Comparison of ENCODE assay signal across 1 cellular context in the genomic region with DNA sequence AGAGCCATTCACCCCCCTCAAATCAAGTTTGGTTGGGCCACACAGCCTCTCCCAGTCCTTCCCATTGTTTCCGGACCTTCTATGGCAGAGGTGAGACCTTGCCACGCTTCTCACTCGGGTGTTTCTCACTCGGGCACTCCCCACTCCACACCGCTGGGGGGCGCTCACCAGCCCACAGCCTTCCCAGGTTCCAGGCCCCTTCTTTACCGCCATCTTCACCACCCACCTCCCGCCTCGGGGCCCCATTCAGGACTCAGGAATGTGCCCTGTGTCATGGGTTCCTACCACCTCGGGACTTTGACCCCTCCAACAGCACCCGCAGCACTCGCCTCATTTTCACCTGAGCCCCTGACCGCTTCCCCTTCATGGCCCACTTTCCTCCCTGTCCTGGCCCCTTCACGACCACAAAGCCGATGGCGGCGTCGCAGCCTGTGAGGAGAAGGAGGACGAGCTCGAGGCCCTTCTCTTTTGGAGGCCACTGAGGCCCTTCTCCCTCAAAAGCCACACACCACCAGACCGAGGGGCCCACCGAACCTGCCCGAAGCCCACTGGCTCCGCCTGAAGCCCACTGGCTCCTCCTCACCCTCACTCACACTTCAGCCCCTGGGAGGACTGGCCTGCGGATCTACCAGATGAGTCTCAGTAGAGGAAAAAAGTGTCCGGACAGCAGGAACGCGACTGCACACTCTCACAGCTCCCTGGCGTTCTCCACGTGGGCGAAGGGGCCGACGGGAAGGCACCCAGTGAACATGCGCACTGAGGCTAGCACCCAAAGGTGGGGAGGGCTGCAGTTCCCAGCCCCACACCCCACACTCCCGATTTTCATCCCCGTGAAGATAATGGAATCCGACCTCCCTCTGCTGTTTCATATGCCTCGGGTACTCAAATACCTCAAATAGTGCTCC.
A peak's percentile ranks its signal among the peaks of the same experiment; 100 is the strongest.
TF ChIP-seq lines count a peak whose summit lies in the region.

A gene with protein sequence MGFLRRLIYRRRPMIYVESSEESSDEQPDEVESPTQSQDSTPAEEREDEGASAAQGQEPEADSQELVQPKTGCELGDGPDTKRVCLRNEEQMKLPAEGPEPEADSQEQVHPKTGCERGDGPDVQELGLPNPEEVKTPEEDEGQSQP (minus strand): TSS at position 709 of the 905 bp plus-strand sequence. CDS start 1,214 bp downstream, outside the sequence.

TF ChIP-seq in K562, 482 proteins besides CTCF, POLR2A, EP300 and RAD21 (continued from another document):
- TF ChIP-seq, protein P1, sequence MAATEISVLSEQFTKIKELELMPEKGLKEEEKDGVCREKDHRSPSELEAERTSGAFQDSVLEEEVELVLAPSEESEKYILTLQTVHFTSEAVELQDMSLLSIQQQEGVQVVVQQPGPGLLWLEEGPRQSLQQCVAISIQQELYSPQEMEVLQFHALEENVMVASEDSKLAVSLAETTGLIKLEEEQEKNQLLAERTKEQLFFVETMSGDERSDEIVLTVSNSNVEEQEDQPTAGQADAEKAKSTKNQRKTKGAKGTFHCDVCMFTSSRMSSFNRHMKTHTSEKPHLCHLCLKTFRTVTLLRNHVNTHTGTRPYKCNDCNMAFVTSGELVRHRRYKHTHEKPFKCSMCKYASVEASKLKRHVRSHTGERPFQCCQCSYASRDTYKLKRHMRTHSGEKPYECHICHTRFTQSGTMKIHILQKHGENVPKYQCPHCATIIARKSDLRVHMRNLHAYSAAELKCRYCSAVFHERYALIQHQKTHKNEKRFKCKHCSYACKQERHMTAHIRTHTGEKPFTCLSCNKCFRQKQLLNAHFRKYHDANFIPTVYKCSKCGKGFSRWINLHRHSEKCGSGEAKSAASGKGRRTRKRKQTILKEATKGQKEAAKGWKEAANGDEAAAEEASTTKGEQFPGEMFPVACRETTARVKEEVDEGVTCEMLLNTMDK (IDR thresholded peaks at IDR 0.05; ENCODE audit: borderline replicate concordance, insufficient read depth, low read depth, low read length, poor library complexity, severe bottlenecking) = peak; percentile 37
- peak; percentile 54 for TF ChIP-seq RBFOX2 (IDR thresholded peaks at IDR 0.05; ENCODE audit: low read depth, low read length)
- TF ChIP-seq, protein P2, sequence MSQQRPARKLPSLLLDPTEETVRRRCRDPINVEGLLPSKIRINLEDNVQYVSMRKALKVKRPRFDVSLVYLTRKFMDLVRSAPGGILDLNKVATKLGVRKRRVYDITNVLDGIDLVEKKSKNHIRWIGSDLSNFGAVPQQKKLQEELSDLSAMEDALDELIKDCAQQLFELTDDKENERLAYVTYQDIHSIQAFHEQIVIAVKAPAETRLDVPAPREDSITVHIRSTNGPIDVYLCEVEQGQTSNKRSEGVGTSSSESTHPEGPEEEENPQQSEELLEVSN (IDR thresholded peaks at IDR 0.05; ENCODE audit: borderline replicate concordance in 1 of 2, extremely low read depth in 1 of 2, insufficient read depth in 1 of 2, insufficient read length in 1 of 2, low read depth in 1 of 2, low read length in 1 of 2, poor library complexity in 1 of 2, severe bottlenecking in 1 of 2) = peak; percentile 31 to 48
- TF ChIP-seq ESRRA (IDR thresholded peaks at IDR 0.05; ENCODE audit: borderline replicate concordance, low read depth) = no peak
- TF ChIP-seq L3MBTL2 (IDR thresholded peaks at IDR 0.05) = peak; percentile 84
- peak; percentile 77; the same call in 1 of the 2 replicates for TF ChIP-seq SAFB (IDR thresholded peaks at IDR 0.05; ENCODE audit: borderline replicate concordance, low read depth, low read length)
- no peak for TF ChIP-seq HIVEP1 (CRISPR knock-in tag; IDR thresholded peaks at IDR 0.05)
- no peak for TF ChIP-seq COPS2 (conservative IDR thresholded peaks at IDR 0.05)
- TF ChIP-seq POLR2G (IDR thresholded peaks at IDR 0.05; ENCODE audit: low read depth, low read length) = peak; percentile 43
- TF ChIP-seq SETDB1 (IDR thresholded peaks at IDR 0.05; ENCODE audit: low read length) = no peak
- TF ChIP-seq, protein P3, sequence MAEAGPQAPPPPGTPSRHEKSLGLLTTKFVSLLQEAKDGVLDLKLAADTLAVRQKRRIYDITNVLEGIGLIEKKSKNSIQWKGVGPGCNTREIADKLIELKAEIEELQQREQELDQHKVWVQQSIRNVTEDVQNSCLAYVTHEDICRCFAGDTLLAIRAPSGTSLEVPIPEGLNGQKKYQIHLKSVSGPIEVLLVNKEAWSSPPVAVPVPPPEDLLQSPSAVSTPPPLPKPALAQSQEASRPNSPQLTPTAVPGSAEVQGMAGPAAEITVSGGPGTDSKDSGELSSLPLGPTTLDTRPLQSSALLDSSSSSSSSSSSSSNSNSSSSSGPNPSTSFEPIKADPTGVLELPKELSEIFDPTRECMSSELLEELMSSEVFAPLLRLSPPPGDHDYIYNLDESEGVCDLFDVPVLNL (CRISPR knock-in tag; IDR thresholded peaks at IDR 0.05; ENCODE audit: low read depth) = no peak
- TF ChIP-seq, protein P4, sequence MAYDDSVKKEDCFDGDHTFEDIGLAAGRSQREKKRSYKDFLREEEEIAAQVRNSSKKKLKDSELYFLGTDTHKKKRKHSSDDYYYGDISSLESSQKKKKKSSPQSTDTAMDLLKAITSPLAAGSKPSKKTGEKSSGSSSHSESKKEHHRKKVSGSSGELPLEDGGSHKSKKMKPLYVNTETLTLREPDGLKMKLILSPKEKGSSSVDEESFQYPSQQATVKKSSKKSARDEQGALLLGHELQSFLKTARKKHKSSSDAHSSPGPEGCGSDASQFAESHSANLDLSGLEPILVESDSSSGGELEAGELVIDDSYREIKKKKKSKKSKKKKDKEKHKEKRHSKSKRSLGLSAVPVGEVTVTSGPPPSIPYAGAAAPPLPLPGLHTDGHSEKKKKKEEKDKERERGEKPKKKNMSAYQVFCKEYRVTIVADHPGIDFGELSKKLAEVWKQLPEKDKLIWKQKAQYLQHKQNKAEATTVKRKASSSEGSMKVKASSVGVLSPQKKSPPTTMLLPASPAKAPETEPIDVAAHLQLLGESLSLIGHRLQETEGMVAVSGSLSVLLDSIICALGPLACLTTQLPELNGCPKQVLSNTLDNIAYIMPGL (CRISPR knock-in tag; IDR thresholded peaks at IDR 0.05) = no peak
- 0 out of 4 replicates have a peak, but pooled peaks of 1 of the 2 experiments have one; percentile 38 for TF ChIP-seq HDAC1 (IDR thresholded peaks at IDR 0.05)
- no peak for TF ChIP-seq MEIS2 (IDR thresholded peaks at IDR 0.05; ENCODE audit: partially characterized antibody)
- peak in 1 of 3 experiments; percentile 25 for TF ChIP-seq YY1 (IDR thresholded peaks at IDR 0.05; ENCODE audit: borderline replicate concordance in 1 of 3, control insufficient read depth in 1 of 3, extremely low read depth in 1 of 3, insufficient read depth in 3 of 3, insufficient read length in 1 of 3, insufficient replicate concordance in 2 of 3, low read depth in 1 of 3, low read length in 2 of 3)
- TF ChIP-seq CSDE1 (IDR thresholded peaks at IDR 0.05) = no peak
- TF ChIP-seq DIDO1 (tag; IDR thresholded peaks at IDR 0.05; ENCODE audit: low read depth) = no peak
- TF ChIP-seq, protein P5, sequence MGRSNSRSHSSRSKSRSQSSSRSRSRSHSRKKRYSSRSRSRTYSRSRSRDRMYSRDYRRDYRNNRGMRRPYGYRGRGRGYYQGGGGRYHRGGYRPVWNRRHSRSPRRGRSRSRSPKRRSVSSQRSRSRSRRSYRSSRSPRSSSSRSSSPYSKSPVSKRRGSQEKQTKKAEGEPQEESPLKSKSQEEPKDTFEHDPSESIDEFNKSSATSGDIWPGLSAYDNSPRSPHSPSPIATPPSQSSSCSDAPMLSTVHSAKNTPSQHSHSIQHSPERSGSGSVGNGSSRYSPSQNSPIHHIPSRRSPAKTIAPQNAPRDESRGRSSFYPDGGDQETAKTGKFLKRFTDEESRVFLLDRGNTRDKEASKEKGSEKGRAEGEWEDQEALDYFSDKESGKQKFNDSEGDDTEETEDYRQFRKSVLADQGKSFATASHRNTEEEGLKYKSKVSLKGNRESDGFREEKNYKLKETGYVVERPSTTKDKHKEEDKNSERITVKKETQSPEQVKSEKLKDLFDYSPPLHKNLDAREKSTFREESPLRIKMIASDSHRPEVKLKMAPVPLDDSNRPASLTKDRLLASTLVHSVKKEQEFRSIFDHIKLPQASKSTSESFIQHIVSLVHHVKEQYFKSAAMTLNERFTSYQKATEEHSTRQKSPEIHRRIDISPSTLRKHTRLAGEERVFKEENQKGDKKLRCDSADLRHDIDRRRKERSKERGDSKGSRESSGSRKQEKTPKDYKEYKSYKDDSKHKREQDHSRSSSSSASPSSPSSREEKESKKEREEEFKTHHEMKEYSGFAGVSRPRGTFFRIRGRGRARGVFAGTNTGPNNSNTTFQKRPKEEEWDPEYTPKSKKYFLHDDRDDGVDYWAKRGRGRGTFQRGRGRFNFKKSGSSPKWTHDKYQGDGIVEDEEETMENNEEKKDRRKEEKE (IDR thresholded peaks at IDR 0.05; ENCODE audit: borderline replicate concordance in 1 of 2, control insufficient read depth in 1 of 2, low read depth in 2 of 2, low read length in 1 of 2) = no peak
- TF ChIP-seq, protein P6, sequence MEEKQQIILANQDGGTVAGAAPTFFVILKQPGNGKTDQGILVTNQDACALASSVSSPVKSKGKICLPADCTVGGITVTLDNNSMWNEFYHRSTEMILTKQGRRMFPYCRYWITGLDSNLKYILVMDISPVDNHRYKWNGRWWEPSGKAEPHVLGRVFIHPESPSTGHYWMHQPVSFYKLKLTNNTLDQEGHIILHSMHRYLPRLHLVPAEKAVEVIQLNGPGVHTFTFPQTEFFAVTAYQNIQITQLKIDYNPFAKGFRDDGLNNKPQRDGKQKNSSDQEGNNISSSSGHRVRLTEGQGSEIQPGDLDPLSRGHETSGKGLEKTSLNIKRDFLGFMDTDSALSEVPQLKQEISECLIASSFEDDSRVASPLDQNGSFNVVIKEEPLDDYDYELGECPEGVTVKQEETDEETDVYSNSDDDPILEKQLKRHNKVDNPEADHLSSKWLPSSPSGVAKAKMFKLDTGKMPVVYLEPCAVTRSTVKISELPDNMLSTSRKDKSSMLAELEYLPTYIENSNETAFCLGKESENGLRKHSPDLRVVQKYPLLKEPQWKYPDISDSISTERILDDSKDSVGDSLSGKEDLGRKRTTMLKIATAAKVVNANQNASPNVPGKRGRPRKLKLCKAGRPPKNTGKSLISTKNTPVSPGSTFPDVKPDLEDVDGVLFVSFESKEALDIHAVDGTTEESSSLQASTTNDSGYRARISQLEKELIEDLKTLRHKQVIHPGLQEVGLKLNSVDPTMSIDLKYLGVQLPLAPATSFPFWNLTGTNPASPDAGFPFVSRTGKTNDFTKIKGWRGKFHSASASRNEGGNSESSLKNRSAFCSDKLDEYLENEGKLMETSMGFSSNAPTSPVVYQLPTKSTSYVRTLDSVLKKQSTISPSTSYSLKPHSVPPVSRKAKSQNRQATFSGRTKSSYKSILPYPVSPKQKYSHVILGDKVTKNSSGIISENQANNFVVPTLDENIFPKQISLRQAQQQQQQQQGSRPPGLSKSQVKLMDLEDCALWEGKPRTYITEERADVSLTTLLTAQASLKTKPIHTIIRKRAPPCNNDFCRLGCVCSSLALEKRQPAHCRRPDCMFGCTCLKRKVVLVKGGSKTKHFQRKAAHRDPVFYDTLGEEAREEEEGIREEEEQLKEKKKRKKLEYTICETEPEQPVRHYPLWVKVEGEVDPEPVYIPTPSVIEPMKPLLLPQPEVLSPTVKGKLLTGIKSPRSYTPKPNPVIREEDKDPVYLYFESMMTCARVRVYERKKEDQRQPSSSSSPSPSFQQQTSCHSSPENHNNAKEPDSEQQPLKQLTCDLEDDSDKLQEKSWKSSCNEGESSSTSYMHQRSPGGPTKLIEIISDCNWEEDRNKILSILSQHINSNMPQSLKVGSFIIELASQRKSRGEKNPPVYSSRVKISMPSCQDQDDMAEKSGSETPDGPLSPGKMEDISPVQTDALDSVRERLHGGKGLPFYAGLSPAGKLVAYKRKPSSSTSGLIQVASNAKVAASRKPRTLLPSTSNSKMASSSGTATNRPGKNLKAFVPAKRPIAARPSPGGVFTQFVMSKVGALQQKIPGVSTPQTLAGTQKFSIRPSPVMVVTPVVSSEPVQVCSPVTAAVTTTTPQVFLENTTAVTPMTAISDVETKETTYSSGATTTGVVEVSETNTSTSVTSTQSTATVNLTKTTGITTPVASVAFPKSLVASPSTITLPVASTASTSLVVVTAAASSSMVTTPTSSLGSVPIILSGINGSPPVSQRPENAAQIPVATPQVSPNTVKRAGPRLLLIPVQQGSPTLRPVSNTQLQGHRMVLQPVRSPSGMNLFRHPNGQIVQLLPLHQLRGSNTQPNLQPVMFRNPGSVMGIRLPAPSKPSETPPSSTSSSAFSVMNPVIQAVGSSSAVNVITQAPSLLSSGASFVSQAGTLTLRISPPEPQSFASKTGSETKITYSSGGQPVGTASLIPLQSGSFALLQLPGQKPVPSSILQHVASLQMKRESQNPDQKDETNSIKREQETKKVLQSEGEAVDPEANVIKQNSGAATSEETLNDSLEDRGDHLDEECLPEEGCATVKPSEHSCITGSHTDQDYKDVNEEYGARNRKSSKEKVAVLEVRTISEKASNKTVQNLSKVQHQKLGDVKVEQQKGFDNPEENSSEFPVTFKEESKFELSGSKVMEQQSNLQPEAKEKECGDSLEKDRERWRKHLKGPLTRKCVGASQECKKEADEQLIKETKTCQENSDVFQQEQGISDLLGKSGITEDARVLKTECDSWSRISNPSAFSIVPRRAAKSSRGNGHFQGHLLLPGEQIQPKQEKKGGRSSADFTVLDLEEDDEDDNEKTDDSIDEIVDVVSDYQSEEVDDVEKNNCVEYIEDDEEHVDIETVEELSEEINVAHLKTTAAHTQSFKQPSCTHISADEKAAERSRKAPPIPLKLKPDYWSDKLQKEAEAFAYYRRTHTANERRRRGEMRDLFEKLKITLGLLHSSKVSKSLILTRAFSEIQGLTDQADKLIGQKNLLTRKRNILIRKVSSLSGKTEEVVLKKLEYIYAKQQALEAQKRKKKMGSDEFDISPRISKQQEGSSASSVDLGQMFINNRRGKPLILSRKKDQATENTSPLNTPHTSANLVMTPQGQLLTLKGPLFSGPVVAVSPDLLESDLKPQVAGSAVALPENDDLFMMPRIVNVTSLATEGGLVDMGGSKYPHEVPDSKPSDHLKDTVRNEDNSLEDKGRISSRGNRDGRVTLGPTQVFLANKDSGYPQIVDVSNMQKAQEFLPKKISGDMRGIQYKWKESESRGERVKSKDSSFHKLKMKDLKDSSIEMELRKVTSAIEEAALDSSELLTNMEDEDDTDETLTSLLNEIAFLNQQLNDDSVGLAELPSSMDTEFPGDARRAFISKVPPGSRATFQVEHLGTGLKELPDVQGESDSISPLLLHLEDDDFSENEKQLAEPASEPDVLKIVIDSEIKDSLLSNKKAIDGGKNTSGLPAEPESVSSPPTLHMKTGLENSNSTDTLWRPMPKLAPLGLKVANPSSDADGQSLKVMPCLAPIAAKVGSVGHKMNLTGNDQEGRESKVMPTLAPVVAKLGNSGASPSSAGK (IDR thresholded peaks at IDR 0.05) = peak; percentile 84
- TF ChIP-seq NRF1 (conservative IDR thresholded peaks at IDR 0.05 in 1 of 2, IDR thresholded peaks at IDR 0.05 in 1 of 2) = peak; percentile 78 to 83
- TF ChIP-seq HDAC2 (IDR thresholded peaks at IDR 0.05) = no peak
- TF ChIP-seq, protein P7, sequence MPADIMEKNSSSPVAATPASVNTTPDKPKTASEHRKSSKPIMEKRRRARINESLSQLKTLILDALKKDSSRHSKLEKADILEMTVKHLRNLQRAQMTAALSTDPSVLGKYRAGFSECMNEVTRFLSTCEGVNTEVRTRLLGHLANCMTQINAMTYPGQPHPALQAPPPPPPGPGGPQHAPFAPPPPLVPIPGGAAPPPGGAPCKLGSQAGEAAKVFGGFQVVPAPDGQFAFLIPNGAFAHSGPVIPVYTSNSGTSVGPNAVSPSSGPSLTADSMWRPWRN (IDR thresholded peaks at IDR 0.05; ENCODE audit: low read depth) = no peak
